12 cellular contexts compared by ENCODE assay signal in genomic region chr6:37576336-37576737, GRCh38.
DNase-seq lines count a peak whose midpoint lies in the region; TF ChIP-seq lines count a peak whose summit lies in the region.
"Had no signal": no experiment of that assay in that cellular context is flagged by ENCODE, and none has a peak within 500 bp of the region (broad histone marks: within the 10 kb centered on the region; RNA-seq: fewer than 3 reads in every experiment).

No MANE protein-coding gene starts in this region.

- no peaks in the 10 kb centered on the region for H3K36me3 Mint-ChIP-seq in CD8-positive, alpha-beta memory T cell

- CTCF ChIA-PET in BJ (lab: Yijun Ruan, JAX): interaction anchor here (1.2 to 4.4 kb wide), 5 partner anchors 9 to 116 kb away, joined by 4 to 31 read pairs (median 8); no protein-coding TSS in a partner anchor
- CTCF ChIA-PET in GM10248 (lab: Yijun Ruan, JAX): interaction anchor here (1.4 to 6.0 kb wide), 5 partner anchors 9 to 194 kb away, joined by 3 to 33 read pairs (median 5); no protein-coding TSS in a partner anchor
- CTCF ChIA-PET in CD8-positive, alpha-beta memory T cell (lab: Charles Lee): interaction anchor here (1.2 to 2.0 kb wide), 2 partner anchors 9 to 96 kb away, joined by 3 to 5 read pairs; no protein-coding TSS in a partner anchor

- POLR2A ChIA-PET in BJ (lab: Charles Lee) (interaction anchor here (0.9 kb wide), 1 partner anchor 11 kb away, joined by 6 read pairs; no protein-coding TSS in a partner anchor), GM10248 (lab: Yijun Ruan, JAX) (no interaction called here)
- POLR2A ChIA-PET in CD8-positive, alpha-beta memory T cell (lab: Charles Lee): no interaction called here

- H3K36me3 ChIP-seq in BJ (ENCODE audit: control insufficient read depth, insufficient read depth, low read length) (no peaks in the 10 kb centered on the region), adipocyte (ENCODE audit: control insufficient read depth, insufficient read depth, low read length, severe bottlenecking) (no peaks in the 10 kb centered on the region), right atrium auricular region (no peaks in the 10 kb centered on the region)
- no peaks in the 10 kb centered on the region for H3K36me3 ChIP-seq in CD8-positive, alpha-beta memory T cell (ENCODE audit: insufficient read depth, low read length)
- H3K36me3 ChIP-seq: uterus had no signal

- H3K27me3 Mint-ChIP-seq in CD8-positive, alpha-beta memory T cell: peaks cover 2 to 8% of the 10 kb centered on the region in 2 donors

- no peak overlapping the region for H3K27ac ChIP-seq in right atrium auricular region
- no peak overlapping the region for H3K27ac ChIP-seq in CD8-positive, alpha-beta memory T cell (ENCODE audit: low read depth, low read length)
- H3K27ac ChIP-seq: uterus had no signal

- peak; percentile 41 for DNase-seq in BJ (ENCODE audit: low read depth)
- DNase-seq in HPDE6-E6E7 (ENCODE audit: extremely low spot score): peak; percentile 89
- peak; percentile 62 for DNase-seq in adipocyte (ENCODE audit: low read depth)
- DNase-seq in kidney tubule cell (ENCODE audit: low spot score): peak; percentile 91
- DNase-seq in activated gamma-delta T cell (lab: John Stamatoyannopoulos, UW): no peak
- DNase-seq in right atrium auricular region (ENCODE audit: low spot score): no peak
- DNase-seq in GM10248 (ENCODE audit: extremely low spot score): no peak
- no peak for DNase-seq in CD8-positive, alpha-beta memory T cell
- DNase-seq: KG1, NCI-H510A, uterus had no signal

- H3K4me3 Mint-ChIP-seq in CD8-positive, alpha-beta memory T cell: no peak overlapping the region
- H3K4me3 Mint-ChIP-seq: central memory CD8-positive, alpha-beta T cell had no signal

- H3K4me1 ChIP-seq in adipocyte (ENCODE audit: control insufficient read depth, insufficient read depth, low read length) (peaks cover 6% of the 10 kb centered on the region), right atrium auricular region (no peaks in the 10 kb centered on the region)
- no peaks in the 10 kb centered on the region for H3K4me1 ChIP-seq in CD8-positive, alpha-beta memory T cell (ENCODE audit: insufficient read depth, low read length)
- H3K4me1 ChIP-seq: uterus had no signal

- H3K4me1 Mint-ChIP-seq in CD8-positive, alpha-beta memory T cell: no peaks in the 10 kb centered on the region
- H3K4me1 Mint-ChIP-seq: central memory CD8-positive, alpha-beta T cell had no signal

- TF ChIP-seq CTCF in BJ (IDR thresholded peaks at IDR 0.05; ENCODE audit: insufficient read depth, low read depth, low read length) (no peak), right atrium auricular region (IDR thresholded peaks at IDR 0.05) (no peak), GM10248 (IDR thresholded peaks at IDR 0.05; ENCODE audit: control extremely low read depth, extremely low read depth, low read depth, missing control alignments) (no peak)

- H3K27me3 ChIP-seq in BJ (ENCODE audit: control insufficient read depth, insufficient read depth, low read length): no peaks in the 10 kb centered on the region
- peaks cover 11% of the 10 kb centered on the region for H3K27me3 ChIP-seq in adipocyte (replicated peaks; ENCODE audit: control insufficient read depth, insufficient read depth, low read length)
- H3K27me3 ChIP-seq in right atrium auricular region: no peaks in the 10 kb centered on the region
- peaks cover 4% of the 10 kb centered on the region for H3K27me3 ChIP-seq in CD8-positive, alpha-beta memory T cell (ENCODE audit: insufficient read depth, low read length, poor library complexity, severe bottlenecking)
- H3K27me3 ChIP-seq: uterus had no signal

- no peaks in the 10 kb centered on the region for H3K9me3 ChIP-seq in adipocyte (ENCODE audit: control insufficient read depth, low read length)
- no peaks in the 10 kb centered on the region for H3K9me3 ChIP-seq in right atrium auricular region
- no peaks in the 10 kb centered on the region for H3K9me3 ChIP-seq in CD8-positive, alpha-beta memory T cell (ENCODE audit: low read length)
- H3K9me3 ChIP-seq: uterus had no signal

- H3K27ac Mint-ChIP-seq in CD8-positive, alpha-beta memory T cell: no peak overlapping the region

- no peak overlapping the region for H3K9ac ChIP-seq in adipocyte (ENCODE audit: low read length)

- no peaks in the 10 kb centered on the region for H3K9me3 Mint-ChIP-seq in CD8-positive, alpha-beta memory T cell
- H3K9me3 Mint-ChIP-seq: central memory CD8-positive, alpha-beta T cell had no signal

- H3K4me3 ChIP-seq in BJ (ENCODE audit: low read depth, low read length) (no peak overlapping the region), adipocyte (ENCODE audit: low read length) (no peak overlapping the region), right atrium auricular region (no peak overlapping the region)
- H3K4me3 ChIP-seq in CD8-positive, alpha-beta memory T cell (ENCODE audit: low read length): no peak overlapping the region
- H3K4me3 ChIP-seq: uterus had no signal

Comparison
In these comparisons a context has a peak if more than half of its experiments do, and no peak if none do; other contexts are left out.
1. DNase-seq: peak in BJ (single experiment), HPDE6-E6E7 (single experiment), adipocyte (single experiment) and kidney tubule cell (single experiment); none in activated gamma-delta T cell (single experiment), right atrium auricular region (single experiment), GM10248 (single experiment) and CD8-positive, alpha-beta memory T cell (0 of 5).